20 cellular contexts compared by ENCODE assay signal in the genomic region with DNA sequence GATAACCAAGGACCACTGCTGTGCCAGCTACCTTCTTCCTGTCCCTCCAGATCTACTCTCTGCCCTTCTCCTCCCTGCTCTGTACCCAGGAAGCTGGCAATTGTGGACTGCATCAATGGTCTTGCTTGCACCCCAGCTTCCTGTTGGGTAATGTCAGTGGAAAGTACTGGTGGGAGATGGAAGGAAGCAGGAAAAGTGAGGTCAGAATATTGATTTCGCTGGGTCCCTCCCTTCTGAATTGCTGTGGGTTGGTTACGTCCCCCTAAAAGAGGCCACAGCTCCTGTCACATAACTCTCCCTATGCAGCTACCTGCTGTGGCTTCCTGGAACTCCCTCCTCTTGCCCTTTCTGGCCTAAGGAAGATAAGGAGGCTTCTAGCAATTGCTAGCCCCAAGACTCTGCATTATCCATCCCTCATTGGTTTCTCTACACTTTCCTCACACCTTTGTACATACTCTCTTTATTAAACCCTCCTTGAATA.
"Had no signal": no experiment of that assay in that cellular context is flagged by ENCODE, and none has a peak within 500 bp of the region (broad histone marks: within the 10 kb centered on the region; RNA-seq: fewer than 3 reads in every experiment).

No MANE protein-coding gene starts in this region.

- H3K4me1 ChIP-seq: heart left ventricle, right atrium auricular region, sigmoid colon had no signal

- FAIRE-seq: islet of Langerhans had no signal

- H3K27me3 ChIP-seq: heart left ventricle, ovary, right atrium auricular region, sigmoid colon had no signal

- DNase-seq: cortex of kidney; dorsolateral prefrontal cortex; effector CD8-positive, alpha-beta T cell; heart left ventricle; hypothalamus; natural killer cell; nucleus accumbens; ovary; sigmoid colon; stimulated activated CD4-positive, alpha-beta T cell treated with anti-CD3 and anti-CD28 coated beads, Interleukin-2, amount 100 ng/mL, for 24 hours; stimulated activated CD4-positive, alpha-beta T cell treated with anti-CD3 and anti-CD28 coated beads, Interleukin-4, amount 100 ng/mL, for 4 hours; stimulated activated naive B cell treated with anti-CD40 and anti-IgM and Interleukin-4, amounts not matched to agents 10 μg/mL and 1 μg/mL and 100 μg/mL, for 72 hours; stimulated activated naive CD8-positive, alpha-beta T cell treated with anti-CD3 and anti-CD28 coated beads, Interleukin-15, amount 100 ng/mL, for 72 hours; trophoblast cell had no signal

- H3K4me3 ChIP-seq: dorsolateral prefrontal cortex, heart left ventricle, ovary, right atrium auricular region, sigmoid colon, skin epidermis, thoracic aorta had no signal

- ATAC-seq: esophagus mucosa; heart left ventricle; left lobe of liver; natural killer cell; stimulated activated naive B cell treated with anti-CD40 and anti-IgM and Interleukin-4, amounts not matched to agents 10 μg/mL and 1 μg/mL and 100 μg/mL, for 72 hours; stimulated activated naive CD8-positive, alpha-beta T cell treated with anti-CD3 and anti-CD28 coated beads, Interleukin-15, amount 100 ng/mL, for 72 hours had no signal

- H3K9me3 ChIP-seq: ovary, right atrium auricular region, sigmoid colon, thoracic aorta had no signal

- H3K27ac ChIP-seq: dorsolateral prefrontal cortex, heart left ventricle, ovary, right atrium auricular region, sigmoid colon, thoracic aorta had no signal

- H3K36me3 ChIP-seq: heart left ventricle, ovary, right atrium auricular region, sigmoid colon, thoracic aorta had no signal
